In genomic region chr6:139250296-139251274, GRCh38 we compare ENCODE assay signal across 8 cellular contexts. TPM values are rescaled to one million over a fixed set of nuclear protein-coding genes. Genes with fewer than 3 reads are reported as not detected.
DNase-seq lines count a peak whose midpoint lies in the region; ATAC-seq and TF ChIP-seq lines count a peak whose summit lies in the region.

No MANE protein-coding gene starts in this region.

- ATAC-seq in GM18505 (IDR thresholded peaks at IDR 0.05; ENCODE audit: unreplicated experiment) (peak; percentile 98), HG02870 (IDR thresholded peaks at IDR 0.05; ENCODE audit: unreplicated experiment) (peak; percentile 95)
- peak; percentile 83 for ATAC-seq in activated CD4-positive, alpha-beta T cell treated with anti-CD3 and anti-CD28 coated beads for 36 hours

- H3K9me3 ChIP-seq in A673 (ENCODE audit: low read depth, low read length, poor library complexity, severe bottlenecking): no peaks in the 10 kb centered on the region
- H3K9me3 ChIP-seq in stomach smooth muscle (ENCODE audit: control insufficient read depth in 2 of 2, low read length in 2 of 2): no peaks in the 10 kb centered on the region

- H3K27ac ChIP-seq in A673 (ENCODE audit: low read depth, low read length, poor library complexity, severe bottlenecking) (no peak overlapping the region), stomach smooth muscle (ENCODE audit: low read length) (peak overlapping the region; percentile 6)

- no peaks in the 10 kb centered on the region for H3K9me3 Mint-ChIP-seq in activated CD4-positive, alpha-beta T cell treated with anti-CD3 and anti-CD28 coated beads for 36 hours (ENCODE audit: low read depth)
- H3K9me3 Mint-ChIP-seq in mesothelial cell of epicardium: no peaks in the 10 kb centered on the region

- no peaks in the 10 kb centered on the region for H3K36me3 Mint-ChIP-seq in activated CD4-positive, alpha-beta T cell treated with anti-CD3 and anti-CD28 coated beads for 36 hours (ENCODE audit: low read depth)
- H3K36me3 Mint-ChIP-seq in mesothelial cell of epicardium: no peaks in the 10 kb centered on the region

- H3K27ac Mint-ChIP-seq in activated CD4-positive, alpha-beta T cell treated with anti-CD3 and anti-CD28 coated beads for 36 hours: peak overlapping the region; percentile 76
- H3K27ac Mint-ChIP-seq in mesothelial cell of epicardium: no peak overlapping the region

- H3K4me1 ChIP-seq in A673 (ENCODE audit: insufficient read depth, low read length, poor library complexity, severe bottlenecking) (no peaks in the 10 kb centered on the region), stomach smooth muscle (ENCODE audit: control insufficient read depth, insufficient read depth, low read length) (peaks cover 20% of the 10 kb centered on the region)

- no peaks in the 10 kb centered on the region for H3K27me3 Mint-ChIP-seq in activated CD4-positive, alpha-beta T cell treated with anti-CD3 and anti-CD28 coated beads for 36 hours
- no peaks in the 10 kb centered on the region for H3K27me3 Mint-ChIP-seq in mesothelial cell of epicardium (ENCODE audit: low read depth)

- no peaks in the 10 kb centered on the region for H3K27me3 ChIP-seq in A673 (replicated peaks; ENCODE audit: insufficient read depth, low read depth, low read length, poor library complexity)
- no peaks in the 10 kb centered on the region for H3K27me3 ChIP-seq in stomach smooth muscle (ENCODE audit: control insufficient read depth in 1 of 2, insufficient read depth in 2 of 2, low read length in 2 of 2)

- POLR2A ChIA-PET in A673 (lab: Charles Lee; ENCODE audit: low non-redundant PET): no interaction called here
- POLR2A ChIA-PET in activated CD4-positive, alpha-beta T cell treated with anti-CD3 and anti-CD28 coated beads for 36 hours (lab: Charles Lee): interaction anchor here (0.6 to 1.0 kb wide), 3 partner anchors 32 to 122 kb away, joined by 3 read pairs; no protein-coding TSS in a partner anchor

- H3K9ac ChIP-seq in stomach smooth muscle (ENCODE audit: low read length in 2 of 2): no peak overlapping the region

- DNase-seq in A673 (ENCODE audit: low spot score) (peak; percentile 70), NCI-H1694 (lab: John Stamatoyannopoulos, UW) (peak; percentile 23), ecto neural progenitor cell (ENCODE audit: low spot score) (peak; percentile 73), mesothelial cell of epicardium (ENCODE audit: low spot score in 2 of 2, unreplicated experiment in 2 of 2) (peak in 1 of 2 experiments; percentile 46)
- peak; percentile 76 for DNase-seq in activated CD4-positive, alpha-beta T cell treated with anti-CD3 and anti-CD28 coated beads for 36 hours

- intact Hi-C loops in A673 (cut with micrococcal nuclease; ENCODE audit: unreplicated experiment): no loop called here
- intact Hi-C loops in activated CD4-positive, alpha-beta T cell treated with anti-CD3 and anti-CD28 coated beads for 36 hours (cut with DNase I, micrococcal nuclease): loop anchor here (1.0 to 5.0 kb wide), 4 partner anchors 12 to 74 kb away; partner anchors contain the start of gene TXLNB (in 2 of the 2)

- H3K36me3 ChIP-seq in A673 (ENCODE audit: insufficient read depth, low read length, poor library complexity, severe bottlenecking) (no peaks in the 10 kb centered on the region), stomach smooth muscle (ENCODE audit: control insufficient read depth in 2 of 2, insufficient read depth in 2 of 2, low read length in 2 of 2) (no peaks in the 10 kb centered on the region)

- CTCF ChIA-PET in A673 (lab: Charles Lee): interaction anchor here (0.5 to 0.7 kb wide), 2 partner anchors 79 to 106 kb away, joined by 3 to 4 read pairs; no protein-coding TSS in a partner anchor
- CTCF ChIA-PET in activated CD4-positive, alpha-beta T cell treated with anti-CD3 and anti-CD28 coated beads for 36 hours (lab: Charles Lee): interaction anchor here (0.6 to 2.5 kb wide), 11 partner anchors 10 to 387 kb away, joined by 3 to 16 read pairs (median 3); no protein-coding TSS in a partner anchor

- TF ChIP-seq CTCF in A673 (conservative IDR thresholded peaks at IDR 0.05; ENCODE audit: low read depth, low read length) (peak; percentile 68), mesothelial cell of epicardium (IDR thresholded peaks at IDR 0.05; ENCODE audit: unreplicated experiment) (peak; percentile 27)

- no peak overlapping the region for H3K4me3 Mint-ChIP-seq in activated CD4-positive, alpha-beta T cell treated with anti-CD3 and anti-CD28 coated beads for 36 hours
- no peak overlapping the region for H3K4me3 Mint-ChIP-seq in mesothelial cell of epicardium

- H3K4me1 Mint-ChIP-seq in activated CD4-positive, alpha-beta T cell treated with anti-CD3 and anti-CD28 coated beads for 36 hours: peaks cover 52% of the 10 kb centered on the region
- H3K4me1 Mint-ChIP-seq in mesothelial cell of epicardium: peaks cover 16% of the 10 kb centered on the region

- BruUV-seq in A673 (replicated peaks; lab: Mats Ljungman, UMichigan): no TSS peak

- no peak overlapping the region for H3K4me3 ChIP-seq in A673 (ENCODE audit: low read depth, low read length, poor library complexity, severe bottlenecking)
- no peak overlapping the region for H3K4me3 ChIP-seq in stomach smooth muscle (ENCODE audit: low read length in 2 of 2)

- TF ChIP-seq POLR2A in GM18505 (IDR thresholded peaks at IDR 0.05; ENCODE audit: borderline replicate concordance, extremely low read depth, insufficient read depth, insufficient read length): no peak

RNA-seq across cellular contexts. Expression of gene TXLNB, which starts 41.2 kb away (rescaled TPM):
- total RNA-seq in A673 (2021) (not detected in 2 replicates), mesothelial cell of epicardium (0.44 to 1.6 TPM (median 0.67 TPM) in 3 replicates)
- total RNA-seq in activated CD4-positive, alpha-beta T cell treated with anti-CD3 and anti-CD28 coated beads for 36 hours: under 1 TPM; 0.26 to 0.27 TPM
